ENCODE assay signal across 1 cellular context in genomic region chr13:28349901-28350654, GRCh38.
TF ChIP-seq lines count a peak whose summit lies in the region.

No MANE protein-coding gene starts in this region.

TF ChIP-seq in GM23338, 12 proteins besides CTCF, POLR2A, EP300 and RAD21:
- no peak for TF ChIP-seq JUNB (IDR thresholded peaks at IDR 0.05; ENCODE audit: unreplicated experiment)
- TF ChIP-seq REST (IDR thresholded peaks at IDR 0.05; ENCODE audit: unreplicated experiment): no peak
- TF ChIP-seq ZNF331 (CRISPR knock-in tag; IDR thresholded peaks at IDR 0.05; ENCODE audit: low read depth): no peak
- TF ChIP-seq POLR2AphosphoS5 (IDR thresholded peaks at IDR 0.05; ENCODE audit: low read depth): no peak
- no peak for TF ChIP-seq ZNF114 (CRISPR knock-in tag; IDR thresholded peaks at IDR 0.05)
- TF ChIP-seq EZH2 (IDR thresholded peaks at IDR 0.05; ENCODE audit: low read depth, unreplicated experiment): no peak
- no peak for TF ChIP-seq ZNF462 (CRISPR knock-in tag; IDR thresholded peaks at IDR 0.05)
- TF ChIP-seq NANOG (IDR thresholded peaks at IDR 0.05; ENCODE audit: borderline replicate concordance): no peak
- no peak for TF ChIP-seq ETS1 (IDR thresholded peaks at IDR 0.05)
- TF ChIP-seq CREB1 (CRISPR knock-in tag; IDR thresholded peaks at IDR 0.05; ENCODE audit: low read depth): no peak
- TF ChIP-seq EZH2phosphoT487 (IDR thresholded peaks at IDR 0.05; ENCODE audit: unreplicated experiment): no peak
- no peak for TF ChIP-seq STAT1 (IDR thresholded peaks at IDR 0.05; ENCODE audit: unreplicated experiment)
